ENCODE assay signal across 8 cellular contexts in genomic region chr11:94776351-94777321, GRCh38. TPM values are rescaled to one million over a fixed set of nuclear protein-coding genes. Genes with fewer than 3 reads are reported as not detected.
DNase-seq lines count a peak whose midpoint lies in the region; ATAC-seq, FAIRE-seq and TF ChIP-seq lines count a peak whose summit lies in the region.

No MANE protein-coding gene starts in this region.

- H3K4me1 ChIP-seq in HUES48 (ENCODE audit: control insufficient read depth, insufficient read depth, low read length) (peaks cover 26% of the 10 kb centered on the region), mesenchymal stem cell (ENCODE audit: control insufficient read depth, insufficient read depth, low read depth, low read length) (peaks cover 6% of the 10 kb centered on the region), tibial nerve (peaks cover 0 to 61% (median 5%) of the 10 kb centered on the region in 4 donors)

- no peak for TF ChIP-seq EP300 in tibial nerve (IDR thresholded peaks at IDR 0.05)

- WGBS in mesenchymal stem cell, result 49% methylated on average over 5 of the region's 5 CpGs
- WGBS in tibial nerve, 2 donors, result 45 to 59% methylated on average over 5 of the region's 5 CpGs

- H2BK120ac ChIP-seq in mesenchymal stem cell (ENCODE audit: low read depth, low read length), result no peak overlapping the region

- ATAC-seq in GM21825 (IDR thresholded peaks at IDR 0.05; ENCODE audit: unreplicated experiment), result no peak

- no peak overlapping the region for H4K8ac ChIP-seq in mesenchymal stem cell (ENCODE audit: low read length)

- no peaks in the 10 kb centered on the region for H3K9me3 ChIP-seq in HUES48 (ENCODE audit: control insufficient read depth, insufficient read depth, low read length)
- H3K9me3 ChIP-seq in mesenchymal stem cell (ENCODE audit: control insufficient read depth, low read length), result no peaks in the 10 kb centered on the region
- H3K9me3 ChIP-seq in tibial nerve, result no peaks in the 10 kb centered on the region

- H3K14ac ChIP-seq in mesenchymal stem cell (ENCODE audit: low read length in 2 of 2), result no peak overlapping the region

- no peak overlapping the region for H2BK5ac ChIP-seq in mesenchymal stem cell (ENCODE audit: low read depth, low read length, poor library complexity, severe bottlenecking)

- H3K79me1 ChIP-seq in mesenchymal stem cell (replicated peaks; ENCODE audit: low read length, poor library complexity, severe bottlenecking), result peaks cover 3% of the 10 kb centered on the region

- H3K4me2 ChIP-seq in mesenchymal stem cell (ENCODE audit: low read length, poor library complexity, severe bottlenecking), result no peak overlapping the region

- H3K4ac ChIP-seq in mesenchymal stem cell (ENCODE audit: low read depth in 1 of 2, low read length in 2 of 2), result peak overlapping the region in 1 of 2 experiments; percentile 6

- no peak for TF ChIP-seq CTCF in C4-2B (conservative IDR thresholded peaks at IDR 0.05)
- TF ChIP-seq CTCF in D721Med (IDR thresholded peaks at IDR 0.05; ENCODE audit: insufficient read depth, missing control alignments), result no peak
- no peak for TF ChIP-seq CTCF in tibial nerve (IDR thresholded peaks at IDR 0.05)

- no peak overlapping the region for H3K23ac ChIP-seq in mesenchymal stem cell (ENCODE audit: low read length in 2 of 2)

- H3K27me3 ChIP-seq in HUES48 (ENCODE audit: control insufficient read depth, insufficient read depth, low read length) (no peaks in the 10 kb centered on the region), mesenchymal stem cell (ENCODE audit: control insufficient read depth in 1 of 2, insufficient read depth in 1 of 2, low read length in 2 of 2) (no peaks in the 10 kb centered on the region), tibial nerve (no peaks in the 10 kb centered on the region)

- no peak overlapping the region for H2AFZ ChIP-seq in mesenchymal stem cell (ENCODE audit: low read depth, low read length)

- no peak overlapping the region for H2AK5ac ChIP-seq in mesenchymal stem cell (ENCODE audit: low read length, severe bottlenecking)

- H3K36me3 ChIP-seq in HUES48 (ENCODE audit: control insufficient read depth, insufficient read depth, low read length) (no peaks in the 10 kb centered on the region), mesenchymal stem cell (ENCODE audit: control insufficient read depth in 1 of 2, insufficient read depth in 2 of 2, low read depth in 1 of 2, low read length in 2 of 2) (no peaks in the 10 kb centered on the region), tibial nerve (no peaks in the 10 kb centered on the region)

- DNase-seq in amniotic epithelial cell (ENCODE audit: low read depth) (peak; percentile 87), mesenchymal stem cell (peak; percentile 68), SIG-M5 (lab: John Stamatoyannopoulos, UW) (no peak), D721Med (ENCODE audit: insufficient read length, low spot score) (no peak), tibial nerve (ENCODE audit: low spot score in 2 of 2) (no peak)

- H2BK15ac ChIP-seq in mesenchymal stem cell (ENCODE audit: low read depth, poor library complexity, severe bottlenecking), result no peak overlapping the region

- peak overlapping the region in 1 of 2 experiments; percentile 4 for H3K18ac ChIP-seq in mesenchymal stem cell (ENCODE audit: low read depth in 1 of 2, low read length in 2 of 2)

- no peak for FAIRE-seq in D721Med (lab: Jason Lieb, UNC)

- no peak overlapping the region for H3K4me3 ChIP-seq in HUES48 (ENCODE audit: low read depth, low read length)
- peak overlapping the region in 1 of 2 experiments; percentile 35 for H3K4me3 ChIP-seq in mesenchymal stem cell (ENCODE audit: insufficient read depth in 1 of 2, low read depth in 1 of 2, low read length in 2 of 2)
- H3K4me3 ChIP-seq in tibial nerve, result no peak overlapping the region

- H3K9ac ChIP-seq in HUES48 (ENCODE audit: low read depth, low read length) (no peak overlapping the region), mesenchymal stem cell (ENCODE audit: low read length) (peak overlapping the region; percentile 50)

- H3K27ac ChIP-seq in C4-2B, result peak overlapping the region; percentile 16; the same call in 1 of the 2 replicates
- peak overlapping the region; percentile 50 for H3K27ac ChIP-seq in HUES48 (ENCODE audit: low read depth, low read length)
- H3K27ac ChIP-seq in mesenchymal stem cell (ENCODE audit: low read length, poor library complexity, severe bottlenecking), result peak overlapping the region; percentile 31
- H3K27ac ChIP-seq in tibial nerve, result peak overlapping the region in 1 of 4 donors; percentile 45

- H4K91ac ChIP-seq in mesenchymal stem cell (ENCODE audit: low read length), result peak overlapping the region; percentile 52

- no peak for TF ChIP-seq POLR2A in tibial nerve (IDR thresholded peaks at IDR 0.05)

- peak overlapping the region in 1 of 2 experiments; percentile 23 for H2BK12ac ChIP-seq in mesenchymal stem cell (ENCODE audit: low read length in 2 of 2)

RNA-seq across cellular contexts. Expression of gene AMOTL1, which starts 8.5 kb away (rescaled TPM):
- polyA plus RNA-seq in mesenchymal stem cell (2013, experiment 1 of 2), result 20.5 TPM
- 19.9 TPM for polyA plus RNA-seq in mesenchymal stem cell (2013, experiment 2 of 2)
- 10 to 100 TPM; 46.5 to 58.0 (median 51.9) TPM for total RNA-seq in tibial nerve

Comparison
In these comparisons a context has a peak if more than half of its experiments do, and no peak if none do; other contexts are left out.
1. DNase-seq: peak in amniotic epithelial cell (single experiment) and mesenchymal stem cell (single experiment); none in SIG-M5 (single experiment), D721Med (single experiment) and tibial nerve (0 of 2).